In the genomic region with DNA sequence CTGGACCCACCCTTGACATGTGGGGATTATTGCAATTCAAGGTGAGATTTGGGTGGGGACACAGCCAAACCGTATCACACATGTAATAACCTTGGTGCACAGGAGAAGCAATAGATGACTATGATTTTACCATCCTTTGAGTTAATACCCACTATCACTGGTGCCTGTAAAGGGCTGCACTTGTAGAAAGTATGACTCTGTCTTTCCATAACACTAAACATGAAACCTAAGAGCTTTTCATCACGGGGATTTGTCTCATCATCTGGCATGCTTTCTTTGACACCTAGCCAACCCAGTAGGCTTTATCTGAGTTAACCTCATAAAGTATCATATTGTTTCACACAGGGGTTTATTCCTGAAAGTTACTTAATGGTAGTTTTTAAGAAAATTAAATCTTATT, we compare ENCODE assay signal across 19 cellular contexts.
A peak's percentile ranks its signal among the peaks of the same experiment; 100 is the strongest.
DNase-seq lines count a peak whose midpoint lies in the region; ATAC-seq lines count a peak whose summit lies in the region.
"Had no signal": no experiment of that assay in that cellular context is flagged by ENCODE, and none has a peak within 500 bp of the region (broad histone marks: within the 10 kb centered on the region; RNA-seq: fewer than 3 reads in every experiment).

No MANE protein-coding gene starts in this region.

- H3K9me3 Mint-ChIP-seq in activated naive CD8-positive, alpha-beta T cell treated with anti-CD3 and anti-CD28 coated beads, Interleukin-2, amount 50 U/mL, for 24 hours = no peaks in the 10 kb centered on the region
- no peaks in the 10 kb centered on the region for H3K9me3 Mint-ChIP-seq in activated naive CD8-positive, alpha-beta T cell treated with anti-CD3 and anti-CD28 coated beads for 36 hours
- H3K9me3 Mint-ChIP-seq in activated T-helper 17 cell treated with anti-CD3 and anti-CD28 coated beads, Interleukin-2, amount 50 U/mL, for 72 hours = no peaks in the 10 kb centered on the region

- no peak overlapping the region for H3K27ac Mint-ChIP-seq in activated naive CD8-positive, alpha-beta T cell treated with anti-CD3 and anti-CD28 coated beads, Interleukin-2, amount 50 U/mL, for 24 hours
- H3K27ac Mint-ChIP-seq in activated naive CD8-positive, alpha-beta T cell treated with anti-CD3 and anti-CD28 coated beads for 36 hours = no peak overlapping the region
- no peak overlapping the region for H3K27ac Mint-ChIP-seq in activated T-helper 17 cell treated with anti-CD3 and anti-CD28 coated beads, Interleukin-2, amount 50 U/mL, for 72 hours
- H3K27ac Mint-ChIP-seq: B cell, CD14-positive monocyte, H9, IgD-negative memory B cell had no signal

- peak; percentile 33 for ATAC-seq in activated naive CD8-positive, alpha-beta T cell treated with anti-CD3 and anti-CD28 coated beads, Interleukin-2, amount 50 U/mL, for 24 hours
- peak; percentile 43 for ATAC-seq in activated T-helper 17 cell treated with anti-CD3 and anti-CD28 coated beads, Interleukin-2, amount 50 U/mL, for 72 hours (replicated peaks)
- no peak for ATAC-seq in HG03095 (IDR thresholded peaks at IDR 0.05; ENCODE audit: unreplicated experiment)
- no peak for ATAC-seq in HG03039 (IDR thresholded peaks at IDR 0.05; ENCODE audit: unreplicated experiment)

- H3K27me3 Mint-ChIP-seq in activated naive CD8-positive, alpha-beta T cell treated with anti-CD3 and anti-CD28 coated beads, Interleukin-2, amount 50 U/mL, for 24 hours = peaks cover 3% of the 10 kb centered on the region
- no peaks in the 10 kb centered on the region for H3K27me3 Mint-ChIP-seq in activated naive CD8-positive, alpha-beta T cell treated with anti-CD3 and anti-CD28 coated beads for 36 hours
- H3K27me3 Mint-ChIP-seq in activated T-helper 17 cell treated with anti-CD3 and anti-CD28 coated beads, Interleukin-2, amount 50 U/mL, for 72 hours = peaks cover 5% of the 10 kb centered on the region
- H3K27me3 Mint-ChIP-seq: B cell, IgD-negative memory B cell had no signal

- no peak overlapping the region for H3K4me3 Mint-ChIP-seq in activated naive CD8-positive, alpha-beta T cell treated with anti-CD3 and anti-CD28 coated beads, Interleukin-2, amount 50 U/mL, for 24 hours
- no peak overlapping the region for H3K4me3 Mint-ChIP-seq in activated naive CD8-positive, alpha-beta T cell treated with anti-CD3 and anti-CD28 coated beads for 36 hours
- H3K4me3 Mint-ChIP-seq in activated T-helper 17 cell treated with anti-CD3 and anti-CD28 coated beads, Interleukin-2, amount 50 U/mL, for 72 hours = no peak overlapping the region
- H3K4me3 Mint-ChIP-seq: B cell, CD14-positive monocyte, H9, IgD-negative memory B cell had no signal

- H3K36me3 Mint-ChIP-seq in activated naive CD8-positive, alpha-beta T cell treated with anti-CD3 and anti-CD28 coated beads, Interleukin-2, amount 50 U/mL, for 24 hours (ENCODE audit: low read depth) = no peaks in the 10 kb centered on the region
- H3K36me3 Mint-ChIP-seq in activated naive CD8-positive, alpha-beta T cell treated with anti-CD3 and anti-CD28 coated beads for 36 hours = no peaks in the 10 kb centered on the region
- H3K36me3 Mint-ChIP-seq in activated T-helper 17 cell treated with anti-CD3 and anti-CD28 coated beads, Interleukin-2, amount 50 U/mL, for 72 hours (ENCODE audit: low read depth) = no peaks in the 10 kb centered on the region
- H3K36me3 Mint-ChIP-seq: CD14-positive monocyte had no signal

- no peak for DNase-seq in activated naive CD8-positive, alpha-beta T cell treated with anti-CD3 and anti-CD28 coated beads, Interleukin-2, amount 50 U/mL, for 24 hours
- DNase-seq in activated naive CD8-positive, alpha-beta T cell treated with anti-CD3 and anti-CD28 coated beads for 36 hours = no peak
- DNase-seq in fibroblast of peridontal ligament (ENCODE audit: extremely low read depth) (peak; percentile 41), posterior vena cava (ENCODE audit: low spot score) (no peak)
- no peak for DNase-seq in activated effector memory CD4-positive, alpha-beta T cell treated with Interleukin-2 at 50 U/mL for 16 hours
- DNase-seq: H9, NCI-H1417, NCI-H1694 treated with DMSO at 0.1 percent for 48 hours, NCI-H2081 treated with DMSO at 0.1 percent for 48 hours, NCI-H446, NCI-H526 treated with DMSO at 0.1 percent for 48 hours, OCI-M1, Right ventricle myocardium superior had no signal

- intact Hi-C loops in posterior vena cava (cut with DNase I) = no loop called here

- H3K4me1 Mint-ChIP-seq in activated naive CD8-positive, alpha-beta T cell treated with anti-CD3 and anti-CD28 coated beads, Interleukin-2, amount 50 U/mL, for 24 hours = no peaks in the 10 kb centered on the region
- H3K4me1 Mint-ChIP-seq in activated naive CD8-positive, alpha-beta T cell treated with anti-CD3 and anti-CD28 coated beads for 36 hours = no peaks in the 10 kb centered on the region
- H3K4me1 Mint-ChIP-seq in activated T-helper 17 cell treated with anti-CD3 and anti-CD28 coated beads, Interleukin-2, amount 50 U/mL, for 72 hours = no peaks in the 10 kb centered on the region
- H3K4me1 Mint-ChIP-seq: B cell, CD14-positive monocyte, H9 had no signal

Comparison
In these comparisons a context has a peak if more than half of its experiments do, and no peak if none do; other contexts are left out.
1. ATAC-seq: peak in activated naive CD8-positive, alpha-beta T cell treated with anti-CD3 and anti-CD28 coated beads, Interleukin-2, amount 50 U/mL, for 24 hours (single experiment) and activated T-helper 17 cell treated with anti-CD3 and anti-CD28 coated beads, Interleukin-2, amount 50 U/mL, for 72 hours (single experiment); none in HG03095 (single experiment) and HG03039 (single experiment).